19 cellular contexts compared by ENCODE assay signal in the genomic region with DNA sequence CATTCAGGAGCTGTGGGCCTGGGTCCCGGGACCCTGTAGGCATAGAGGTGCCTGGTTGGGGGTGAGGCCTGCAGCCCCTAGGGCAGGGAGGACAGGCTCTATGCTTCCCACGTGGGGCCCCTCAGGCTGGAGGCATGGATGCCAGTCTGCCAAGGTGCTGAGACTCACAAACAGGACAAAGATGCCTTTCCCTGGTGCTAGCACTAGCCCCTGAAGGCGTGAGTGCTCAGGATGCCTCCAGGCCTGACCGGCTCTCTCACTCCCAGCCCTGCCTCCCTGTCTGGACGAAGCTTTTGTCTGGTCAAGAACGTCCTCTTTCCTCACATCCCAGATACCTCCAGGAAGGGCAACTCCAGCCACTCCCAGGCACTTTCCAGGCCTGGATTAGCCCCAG. TPM values are rescaled to one million over a fixed set of nuclear protein-coding genes. Genes with fewer than 3 reads are reported as not detected.
DNase-seq lines count a peak whose midpoint lies in the region; ATAC-seq, FAIRE-seq and TF ChIP-seq lines count a peak whose summit lies in the region.
"Had no signal": no experiment of that assay in that cellular context is flagged by ENCODE, and none has a peak within 500 bp of the region (broad histone marks: within the 10 kb centered on the region; RNA-seq: fewer than 3 reads in every experiment).

No MANE protein-coding gene starts in this region.

- H3K9me3 Mint-ChIP-seq in H9, result no peaks in the 10 kb centered on the region; a peak in 2 of 5 replicates
- H3K9me3 Mint-ChIP-seq: naive thymus-derived CD8-positive, alpha-beta T cell; stimulated activated effector memory CD8-positive, alpha-beta T cell treated with anti-CD3 and anti-CD28 coated beads, Interleukin-12 subunit alpha, Interleukin-12 subunit beta, amount 100 ng/mL, for 72 hours; T-cell had no signal

- H2BK120ac ChIP-seq in H9 (ENCODE audit: low read depth, low read length, poor library complexity, severe bottlenecking), result no peak overlapping the region

- H3K14ac ChIP-seq in H9 (ENCODE audit: insufficient read depth, low read length), result peak overlapping the region; percentile 64; the same call in 1 of the 2 replicates

- no CpG with 5 or more reads among the region's 6 CpGs for WGBS in H9 (ENCODE audit: extremely low coverage, insufficient read length, low lambda C conversion rate)
- 66% methylated on average over 6 of the region's 6 CpGs for WGBS in smooth muscle cell (ENCODE audit: low lambda C conversion rate)
- WGBS in gastroesophageal sphincter (ENCODE audit: low coverage in 1 of 2), 2 donors, result 100% methylated on average over 1 of the region's 6 CpGs; no CpG with 5 or more reads in 1 of the 2 donors

- no peak overlapping the region for H3K4me3 Mint-ChIP-seq in H9

- no peak overlapping the region for H4K8ac ChIP-seq in H9 (replicated peaks; ENCODE audit: insufficient read length, low read depth, low read length)

- H3K23ac ChIP-seq in H9 (ENCODE audit: insufficient read length, low read depth, low read length), result no peak overlapping the region

- H3K9ac ChIP-seq in H9 (ENCODE audit: extremely low read depth, insufficient read length, low read length) (no peak overlapping the region), iPS-18a (ENCODE audit: low read length) (no peak overlapping the region), smooth muscle cell (ENCODE audit: low read depth) (peak overlapping the region; percentile 80)

- peak overlapping the region; percentile 24; the same call in 1 of the 2 replicates for H2BK15ac ChIP-seq in H9 (ENCODE audit: low read depth, low read length)

- H3K4me1 Mint-ChIP-seq in H9, result peaks cover 25 to 34% of the 10 kb centered on the region in 2 experiments

- no peak overlapping the region for H3K56ac ChIP-seq in H9 (ENCODE audit: insufficient read length, low read depth, low read length)

- TF ChIP-seq CTCF in H9 (conservative IDR thresholded peaks at IDR 0.05) (no peak), RWPE2 (IDR thresholded peaks at IDR 0.05; ENCODE audit: poor library complexity, severe bottlenecking) (no peak), smooth muscle cell (IDR thresholded peaks at IDR 0.05; ENCODE audit: borderline replicate concordance, insufficient read depth, poor library complexity, severe bottlenecking) (no peak), D721Med (IDR thresholded peaks at IDR 0.05; ENCODE audit: insufficient read depth, missing control alignments) (no peak), gastroesophageal sphincter (IDR thresholded peaks at IDR 0.05) (no peak)

- H3K27ac ChIP-seq in H9 (ENCODE audit: insufficient read length, low read depth, low read length), result no peak overlapping the region
- H3K27ac ChIP-seq in RWPE2 (ENCODE audit: poor library complexity, severe bottlenecking), result peak overlapping the region; percentile 99
- H3K27ac ChIP-seq in iPS-18a (ENCODE audit: low read length), result no peak overlapping the region
- H3K27ac ChIP-seq in smooth muscle cell (ENCODE audit: low read depth), result peak overlapping the region; percentile 87
- no peak overlapping the region for H3K27ac ChIP-seq in gastroesophageal sphincter
- H3K27ac ChIP-seq: right atrium auricular region had no signal

- H4K91ac ChIP-seq in H9 (ENCODE audit: insufficient read length, low read depth, low read length), result no peak overlapping the region

- H4K20me1 ChIP-seq in H9 (ENCODE audit: control insufficient read depth, insufficient read depth, insufficient read length), result no peaks in the 10 kb centered on the region
- H4K20me1 ChIP-seq in smooth muscle cell (ENCODE audit: low read depth), result no peaks in the 10 kb centered on the region

- H4K5ac ChIP-seq in H9 (ENCODE audit: insufficient read length, low read depth, low read length), result no peak overlapping the region

- no peaks in the 10 kb centered on the region for H3K79me1 ChIP-seq in H9 (ENCODE audit: insufficient read depth, low read depth, low read length, poor library complexity, severe bottlenecking)

- H3K18ac ChIP-seq in H9 (ENCODE audit: insufficient read length, low read depth, low read length), result no peak overlapping the region

- peaks cover 0 to 19% (median 5%) of the 10 kb centered on the region in 3 experiments; a peak in 5 of 7 replicates for H3K36me3 Mint-ChIP-seq in H9 (ENCODE audit: insufficient read depth in 1 of 3, low read depth in 3 of 3)

- peaks cover 2% of the 10 kb centered on the region for H3K27me3 Mint-ChIP-seq in H9 (ENCODE audit: low read depth)
- H3K27me3 Mint-ChIP-seq: naive thymus-derived CD8-positive, alpha-beta T cell; T-cell had no signal

- H3K79me2 ChIP-seq in H9 (ENCODE audit: insufficient read depth, low read length), result no peaks in the 10 kb centered on the region
- no peaks in the 10 kb centered on the region for H3K79me2 ChIP-seq in smooth muscle cell (ENCODE audit: low read depth)

- no peak overlapping the region for H3K4ac ChIP-seq in H9 (ENCODE audit: low read depth, low read length)

- H3K27me3 ChIP-seq in H9 (ENCODE audit: insufficient read depth, low read length) (no peaks in the 10 kb centered on the region), RWPE2 (ENCODE audit: insufficient read depth, poor library complexity, severe bottlenecking) (no peaks in the 10 kb centered on the region), iPS-18a (ENCODE audit: control insufficient read depth, insufficient read depth, low read length) (no peaks in the 10 kb centered on the region), smooth muscle cell (ENCODE audit: low read depth) (no peaks in the 10 kb centered on the region), gastroesophageal sphincter (peaks cover 6% of the 10 kb centered on the region)
- H3K27me3 ChIP-seq: right atrium auricular region had no signal

- H3T11ph ChIP-seq in H9 (ENCODE audit: low read length), result no peak overlapping the region

- H3K27ac Mint-ChIP-seq in H9, result peak overlapping the region in 2 of 3 experiments; percentile 89 to 98; a peak in 3 of 7 replicates
- H3K27ac Mint-ChIP-seq: stimulated activated effector memory CD8-positive, alpha-beta T cell treated with anti-CD3 and anti-CD28 coated beads, Interleukin-12 subunit alpha, Interleukin-12 subunit beta, amount 100 ng/mL, for 72 hours; T-cell had no signal

- peaks cover 39% of the 10 kb centered on the region for H3K36me3 ChIP-seq in RWPE2 (ENCODE audit: low read depth)
- peaks cover 10% of the 10 kb centered on the region for H3K36me3 ChIP-seq in iPS-18a (ENCODE audit: control insufficient read depth, low read depth, low read length)
- no peaks in the 10 kb centered on the region for H3K36me3 ChIP-seq in smooth muscle cell (ENCODE audit: low read depth)
- H3K36me3 ChIP-seq in gastroesophageal sphincter, result no peaks in the 10 kb centered on the region
- H3K36me3 ChIP-seq: right atrium auricular region had no signal

- peaks cover 14% of the 10 kb centered on the region for H3F3A ChIP-seq in smooth muscle cell (ENCODE audit: low read depth)

- H3K4me2 ChIP-seq in H9 (ENCODE audit: insufficient read depth, insufficient read length, low read length) (no peak overlapping the region), smooth muscle cell (peak overlapping the region; percentile 84)

- no peak for TF ChIP-seq POLR2A in gastroesophageal sphincter (IDR thresholded peaks at IDR 0.05)

- H3K23me2 ChIP-seq in H9 (ENCODE audit: insufficient read length, low read depth, low read length, poor library complexity, severe bottlenecking), result peaks cover 6% of the 10 kb centered on the region

- H2BK5ac ChIP-seq in H9 (ENCODE audit: insufficient read length, low read length), result no peak overlapping the region

- no peak overlapping the region for H2BK20ac ChIP-seq in H9 (ENCODE audit: low read depth, low read length, poor library complexity, severe bottlenecking)

- no peak overlapping the region for H2AK5ac ChIP-seq in H9 (ENCODE audit: insufficient read length, low read length)

- ATAC-seq in RWPE2 (ENCODE audit: low read depth), result peak; percentile 7; the same call in 2 of the 3 replicates
- no peak for ATAC-seq in gastroesophageal sphincter
- ATAC-seq: naive thymus-derived CD8-positive, alpha-beta T cell; stimulated activated effector memory CD8-positive, alpha-beta T cell treated with anti-CD3 and anti-CD28 coated beads, Interleukin-12 subunit alpha, Interleukin-12 subunit beta, amount 100 ng/mL, for 72 hours; T-cell had no signal

- no peak overlapping the region for H2AFZ ChIP-seq in H9 (ENCODE audit: low read length)
- H2AFZ ChIP-seq in smooth muscle cell (ENCODE audit: low read depth), result no peak overlapping the region

- no peak for DNase-seq in H9
- DNase-seq in RWPE2 (ENCODE audit: low spot score), result peak; percentile 69
- no peak for DNase-seq in smooth muscle cell (lab: John Stamatoyannopoulos, UW; ENCODE audit: unreplicated experiment)
- no peak for DNase-seq in D721Med (ENCODE audit: insufficient read length, low spot score)
- DNase-seq in NCI-H2171 treated with DMSO at 0.1 percent for 48 hours (lab: John Stamatoyannopoulos, UW), result no peak
- no peak for DNase-seq in activated gamma-delta T cell treated with Interleukin-2 at 50 U/mL for 16 hours
- DNase-seq: activated CD4-positive, alpha-beta T cell treated with anti-CD3 and anti-CD28 coated beads for 48 hours; activated T-cell treated with anti-CD3 and anti-CD28 coated beads, Interleukin-2, amount 50 U/mL, for 48 hours; anterior cingulate cortex; foreskin fibroblast; stimulated activated CD4-positive, alpha-beta T cell treated with anti-CD3 and anti-CD28 coated beads, Interleukin-4, amount 100 ng/mL, for 24 hours; T-cell had no signal

- no peak for TF ChIP-seq EP300 in gastroesophageal sphincter (IDR thresholded peaks at IDR 0.05)

- no peak overlapping the region for H3K4me3 ChIP-seq in RWPE2 (ENCODE audit: severe bottlenecking)
- H3K4me3 ChIP-seq in iPS-18a (ENCODE audit: low read length), result peak overlapping the region; percentile 13
- no peak overlapping the region for H3K4me3 ChIP-seq in smooth muscle cell
- H3K4me3 ChIP-seq in gastroesophageal sphincter, result no peak overlapping the region
- H3K4me3 ChIP-seq: right atrium auricular region had no signal

- no peak overlapping the region for H2BK12ac ChIP-seq in H9 (ENCODE audit: insufficient read length, low read depth, low read length)

- no peak for FAIRE-seq in D721Med (lab: Jason Lieb, UNC)
- FAIRE-seq: G401.6, islet of Langerhans had no signal

- no peaks in the 10 kb centered on the region for H3K4me1 ChIP-seq in H9 (ENCODE audit: insufficient read depth, low read length)
- H3K4me1 ChIP-seq in RWPE2 (ENCODE audit: insufficient read depth, poor library complexity, severe bottlenecking), result peaks cover 12% of the 10 kb centered on the region
- H3K4me1 ChIP-seq in iPS-18a (ENCODE audit: control insufficient read depth, low read depth, low read length), result peaks cover 10% of the 10 kb centered on the region
- peaks cover 12% of the 10 kb centered on the region for H3K4me1 ChIP-seq in smooth muscle cell (ENCODE audit: low read depth)
- H3K4me1 ChIP-seq in gastroesophageal sphincter, result peaks cover 0 to 19% (median 2%) of the 10 kb centered on the region in 3 donors

- H3K9me3 ChIP-seq in H9 (ENCODE audit: control insufficient read depth, low read depth, low read length), result no peaks in the 10 kb centered on the region
- no peaks in the 10 kb centered on the region for H3K9me3 ChIP-seq in RWPE2 (ENCODE audit: severe bottlenecking)
- no peaks in the 10 kb centered on the region for H3K9me3 ChIP-seq in iPS-18a (ENCODE audit: control insufficient read depth, low read depth, low read length)
- H3K9me3 ChIP-seq in smooth muscle cell (replicated peaks; ENCODE audit: low read depth), result no peaks in the 10 kb centered on the region
- no peaks in the 10 kb centered on the region for H3K9me3 ChIP-seq in gastroesophageal sphincter
- H3K9me3 ChIP-seq: right atrium auricular region had no signal

RNA-seq across cellular contexts. Expression of a gene that starts 2.1 kb away (rescaled TPM):
- total RNA-seq in H9 (2021) (24.2 and 24.9 TPM in 2 replicates), smooth muscle cell (3.0 and 4.7 TPM in 2 replicates), gastroesophageal sphincter (under 1 TPM; 0.08 to 0.94 (median 0.22) TPM)
- 1.7 and 5.9 TPM in 2 replicates for polyA plus RNA-seq in smooth muscle cell

RNA-seq across cellular contexts. Expression of a gene that starts 32.0 kb away (rescaled TPM):
- total RNA-seq in H9 (2021) (49.9 and 50.0 TPM in 2 replicates), smooth muscle cell (10.5 and 11.6 TPM in 2 replicates), gastroesophageal sphincter (10 to 100 TPM in 2 of 4 donors, 1 to 10 TPM in 2; 7.1 to 20.9 (median 11.6) TPM)
- polyA plus RNA-seq in smooth muscle cell, result 35.4 and 37.3 TPM in 2 replicates

RNA-seq across cellular contexts. Expression of a gene that starts 36.1 kb away (rescaled TPM):
- total RNA-seq in H9 (2021) (29.1 and 31.0 TPM in 2 replicates), smooth muscle cell (30.9 and 59.8 TPM in 2 replicates), gastroesophageal sphincter (100 to 1,000 TPM in 2 of 4 donors, 10 to 100 TPM in 2; 92.1 to 188 (median 101) TPM)
- polyA plus RNA-seq in smooth muscle cell, result 42.8 and 46.7 TPM in 2 replicates

RNA-seq across cellular contexts. Expression of a gene that starts 39.3 kb away (rescaled TPM):
- total RNA-seq in H9 (2021) (21.6 and 24.7 TPM in 2 replicates), smooth muscle cell (25.9 and 28.9 TPM in 2 replicates), gastroesophageal sphincter (10 to 100 TPM; 17.6 to 24.0 (median 19.6) TPM)
- 20.0 and 23.6 TPM in 2 replicates for polyA plus RNA-seq in smooth muscle cell

Comparison
In these comparisons a context has a peak if more than half of its experiments do, and no peak if none do; other contexts are left out.
1. H3K27ac ChIP-seq: peak in RWPE2 (single experiment) and smooth muscle cell (single experiment); none in H9 (single experiment), iPS-18a (single experiment) and gastroesophageal sphincter (0 of 4).